2 cellular contexts compared by ENCODE assay signal in genomic region chr2:232513389-232513788, GRCh38.
TF ChIP-seq lines count a peak whose summit lies in the region.

No MANE protein-coding gene starts in this region.

TF ChIP-seq in K562, 482 proteins besides CTCF, POLR2A, EP300 and RAD21:
- TF ChIP-seq CBX5 (IDR thresholded peaks at IDR 0.05; ENCODE audit: borderline replicate concordance, low read depth) = no peak
- peak; percentile 83 for TF ChIP-seq RBM25 (IDR thresholded peaks at IDR 0.05; ENCODE audit: low read depth, low read length, severe bottlenecking)

TF ChIP-seq in HEK293T, 16 proteins besides CTCF, POLR2A, EP300 and RAD21:
- TF ChIP-seq CTBP1 (IDR thresholded peaks at IDR 0.05; ENCODE audit: borderline replicate concordance) (no peak), FOXK2 (IDR thresholded peaks at IDR 0.05) (no peak), SUZ12 (IDR thresholded peaks at IDR 0.05) (no peak), L3MBTL2 (conservative IDR thresholded peaks at IDR 0.05) (no peak), ZNF384 (IDR thresholded peaks at IDR 0.05) (no peak), FOXA1 (IDR thresholded peaks at IDR 0.05) (no peak), HDGF (IDR thresholded peaks at IDR 0.05; ENCODE audit: borderline replicate concordance) (no peak), TARDBP (IDR thresholded peaks at IDR 0.05) (no peak), BHLHE40 (IDR thresholded peaks at IDR 0.05; ENCODE audit: borderline replicate concordance) (no peak), LEF1 (IDR thresholded peaks at IDR 0.05; ENCODE audit: borderline replicate concordance) (no peak), ARNT (IDR thresholded peaks at IDR 0.05) (no peak), NFRKB (IDR thresholded peaks at IDR 0.05) (no peak), ELF4 (IDR thresholded peaks at IDR 0.05) (no peak), FOXM1 (IDR thresholded peaks at IDR 0.05; ENCODE audit: borderline replicate concordance) (no peak), SP1 (IDR thresholded peaks at IDR 0.05) (no peak)
- TF ChIP-seq, protein P1, sequence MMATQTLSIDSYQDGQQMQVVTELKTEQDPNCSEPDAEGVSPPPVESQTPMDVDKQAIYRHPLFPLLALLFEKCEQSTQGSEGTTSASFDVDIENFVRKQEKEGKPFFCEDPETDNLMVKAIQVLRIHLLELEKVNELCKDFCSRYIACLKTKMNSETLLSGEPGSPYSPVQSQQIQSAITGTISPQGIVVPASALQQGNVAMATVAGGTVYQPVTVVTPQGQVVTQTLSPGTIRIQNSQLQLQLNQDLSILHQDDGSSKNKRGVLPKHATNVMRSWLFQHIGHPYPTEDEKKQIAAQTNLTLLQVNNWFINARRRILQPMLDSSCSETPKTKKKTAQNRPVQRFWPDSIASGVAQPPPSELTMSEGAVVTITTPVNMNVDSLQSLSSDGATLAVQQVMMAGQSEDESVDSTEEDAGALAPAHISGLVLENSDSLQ (IDR thresholded peaks at IDR 0.05) = no peak
